In the genomic region with DNA sequence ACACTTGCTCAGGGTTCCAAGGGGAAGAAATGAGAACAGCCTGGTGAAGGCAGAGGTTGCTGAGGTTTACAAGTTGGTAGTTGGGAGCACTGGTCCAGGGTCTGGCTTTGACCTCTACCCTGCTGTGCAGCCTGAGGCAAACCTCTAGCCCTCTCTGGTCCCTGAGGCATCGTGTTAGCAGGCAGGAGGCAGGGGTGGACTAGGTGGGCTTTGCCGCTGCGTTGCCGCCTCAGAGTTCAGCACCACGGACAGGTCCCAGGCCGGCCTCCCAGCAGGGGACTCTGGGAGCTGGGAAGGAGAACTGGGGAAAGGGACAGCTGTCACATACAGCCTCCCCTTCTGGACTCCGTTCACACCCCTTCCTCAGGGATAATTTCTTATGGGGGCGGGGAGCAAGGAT, we compare ENCODE assay signal across 10 cellular contexts. TPM values are rescaled to one million over a fixed set of nuclear protein-coding genes. Genes with fewer than 3 reads are reported as not detected.
A peak's percentile ranks its signal among the peaks of the same experiment; 100 is the strongest.
DNase-seq lines count a peak whose midpoint lies in the region; TF ChIP-seq lines count a peak whose summit lies in the region.
"Had no signal": no experiment of that assay in that cellular context is flagged by ENCODE, and none has a peak within 500 bp of the region (broad histone marks: within the 10 kb centered on the region; RNA-seq: fewer than 3 reads in every experiment).

No MANE protein-coding gene starts in this region.

- TF ChIP-seq RAD21 in SK-N-SH (IDR thresholded peaks at IDR 0.05; ENCODE audit: low read length), result no peak

- TF ChIP-seq CTCF in SK-N-SH (IDR thresholded peaks at IDR 0.05) (no peak), fibroblast of the aortic adventitia (IDR thresholded peaks at IDR 0.05; ENCODE audit: insufficient read depth, low read length) (no peak)

- CTCF ChIA-PET in SK-N-SH (lab: Yijun Ruan, JAX), result interaction anchor here (1.3 kb wide), 1 partner anchor 69 kb away, joined by 4 read pairs; no protein-coding TSS in a partner anchor

- in situ Hi-C loops in G401 (cut with HindIII; ENCODE audit: low sequenced_read_pairs), result no loop called here

- no peaks in the 10 kb centered on the region for H3K36me3 ChIP-seq in SK-N-SH (replicated peaks in 1 of 2; ENCODE audit: control insufficient read depth in 1 of 2, insufficient read depth in 2 of 2, low read length in 1 of 2)

- 24% methylated on average over 2 of the region's 8 CpGs for WGBS in SK-N-SH (ENCODE audit: low lambda C conversion rate)

- H3K79me2 ChIP-seq in SK-N-SH (ENCODE audit: insufficient read depth), result no peaks in the 10 kb centered on the region

- peaks cover 12% of the 10 kb centered on the region for H3K27me3 ChIP-seq in SK-N-SH (ENCODE audit: insufficient read depth)

- no peaks in the 10 kb centered on the region for H3F3A ChIP-seq in SK-N-SH (replicated peaks; ENCODE audit: insufficient read depth)

- H3K9me3 ChIP-seq in SK-N-SH, result no peaks in the 10 kb centered on the region

- H3K4me1 ChIP-seq in SK-N-SH (ENCODE audit: control insufficient read depth in 1 of 2, insufficient read depth in 2 of 2, low read depth in 1 of 2, low read length in 1 of 2), result peaks cover 0 to 6% of the 10 kb centered on the region in 2 experiments; a peak in 1 of 4 replicates

- H3K9me2 ChIP-seq in SK-N-SH, result no peaks in the 10 kb centered on the region

- H3K27ac ChIP-seq in SK-N-SH (ENCODE audit: low read depth in 2 of 2, low read length in 1 of 2), result no peak overlapping the region
- H3K27ac ChIP-seq: PC-9 had no signal

- no peak overlapping the region for H3K4me3 ChIP-seq in SK-N-SH (ENCODE audit: low read depth in 2 of 2, low read length in 1 of 2)
- H3K4me3 ChIP-seq in fibroblast of the aortic adventitia (ENCODE audit: low read depth, low read length), result no peak overlapping the region
- H3K4me3 ChIP-seq: PC-9 had no signal

- peak; percentile 37 for DNase-seq in activated T-cell treated with anti-CD3 and anti-CD28 coated beads, Interleukin-2, amount 50 U/mL, for 1 hour
- no peak for DNase-seq in activated T-cell treated with anti-CD3 and anti-CD28 coated beads for 4 hours
- DNase-seq in SK-N-SH, result no peak
- DNase-seq in fibroblast of the aortic adventitia (ENCODE audit: low read depth), result peak; percentile 31
- peak; percentile 23 to 27 for DNase-seq in stimulated activated CD4-positive, alpha-beta T cell treated with anti-CD3 and anti-CD28 coated beads, Interleukin-2, amount 100 ng/mL, for 48 hours
- DNase-seq in G401 (ENCODE audit: low spot score), result no peak
- DNase-seq in activated gamma-delta T cell treated with Interleukin-2 at 50 U/mL for 16 hours, result no peak
- DNase-seq in NCI-H526 treated with DMSO at 0.1 percent for 48 hours (lab: John Stamatoyannopoulos, UW), result no peak

- POLR2A ChIA-PET in SK-N-SH (lab: Yijun Ruan, JAX), result no interaction called here

- H4K20me1 ChIP-seq in SK-N-SH (ENCODE audit: insufficient read depth), result no peaks in the 10 kb centered on the region

- TF ChIP-seq EP300 in SK-N-SH (IDR thresholded peaks at IDR 0.05; ENCODE audit: borderline replicate concordance in 1 of 2, low read depth in 1 of 2, low read length in 1 of 2), result no peak

- H3K4me2 ChIP-seq in SK-N-SH, result no peak overlapping the region
- H3K4me2 ChIP-seq: PC-9 had no signal

- H2AFZ ChIP-seq in SK-N-SH (ENCODE audit: low read depth), result no peak overlapping the region
- H2AFZ ChIP-seq: PC-9 had no signal

- no peak overlapping the region for H3K9ac ChIP-seq in SK-N-SH

TF ChIP-seq in SK-N-SH, 30 proteins besides CTCF, POLR2A, EP300 and RAD21:
- TF ChIP-seq SIN3A (IDR thresholded peaks at IDR 0.05; ENCODE audit: borderline replicate concordance, low read depth, low read length) (no peak), FOXM1 (IDR thresholded peaks at IDR 0.05; ENCODE audit: low read depth) (no peak)
- TF ChIP-seq, protein P1, sequence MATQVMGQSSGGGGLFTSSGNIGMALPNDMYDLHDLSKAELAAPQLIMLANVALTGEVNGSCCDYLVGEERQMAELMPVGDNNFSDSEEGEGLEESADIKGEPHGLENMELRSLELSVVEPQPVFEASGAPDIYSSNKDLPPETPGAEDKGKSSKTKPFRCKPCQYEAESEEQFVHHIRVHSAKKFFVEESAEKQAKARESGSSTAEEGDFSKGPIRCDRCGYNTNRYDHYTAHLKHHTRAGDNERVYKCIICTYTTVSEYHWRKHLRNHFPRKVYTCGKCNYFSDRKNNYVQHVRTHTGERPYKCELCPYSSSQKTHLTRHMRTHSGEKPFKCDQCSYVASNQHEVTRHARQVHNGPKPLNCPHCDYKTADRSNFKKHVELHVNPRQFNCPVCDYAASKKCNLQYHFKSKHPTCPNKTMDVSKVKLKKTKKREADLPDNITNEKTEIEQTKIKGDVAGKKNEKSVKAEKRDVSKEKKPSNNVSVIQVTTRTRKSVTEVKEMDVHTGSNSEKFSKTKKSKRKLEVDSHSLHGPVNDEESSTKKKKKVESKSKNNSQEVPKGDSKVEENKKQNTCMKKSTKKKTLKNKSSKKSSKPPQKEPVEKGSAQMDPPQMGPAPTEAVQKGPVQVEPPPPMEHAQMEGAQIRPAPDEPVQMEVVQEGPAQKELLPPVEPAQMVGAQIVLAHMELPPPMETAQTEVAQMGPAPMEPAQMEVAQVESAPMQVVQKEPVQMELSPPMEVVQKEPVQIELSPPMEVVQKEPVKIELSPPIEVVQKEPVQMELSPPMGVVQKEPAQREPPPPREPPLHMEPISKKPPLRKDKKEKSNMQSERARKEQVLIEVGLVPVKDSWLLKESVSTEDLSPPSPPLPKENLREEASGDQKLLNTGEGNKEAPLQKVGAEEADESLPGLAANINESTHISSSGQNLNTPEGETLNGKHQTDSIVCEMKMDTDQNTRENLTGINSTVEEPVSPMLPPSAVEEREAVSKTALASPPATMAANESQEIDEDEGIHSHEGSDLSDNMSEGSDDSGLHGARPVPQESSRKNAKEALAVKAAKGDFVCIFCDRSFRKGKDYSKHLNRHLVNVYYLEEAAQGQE (IDR thresholded peaks at IDR 0.05; ENCODE audit: low read depth, low read length), result peak; percentile 97
- TF ChIP-seq, protein P2, sequence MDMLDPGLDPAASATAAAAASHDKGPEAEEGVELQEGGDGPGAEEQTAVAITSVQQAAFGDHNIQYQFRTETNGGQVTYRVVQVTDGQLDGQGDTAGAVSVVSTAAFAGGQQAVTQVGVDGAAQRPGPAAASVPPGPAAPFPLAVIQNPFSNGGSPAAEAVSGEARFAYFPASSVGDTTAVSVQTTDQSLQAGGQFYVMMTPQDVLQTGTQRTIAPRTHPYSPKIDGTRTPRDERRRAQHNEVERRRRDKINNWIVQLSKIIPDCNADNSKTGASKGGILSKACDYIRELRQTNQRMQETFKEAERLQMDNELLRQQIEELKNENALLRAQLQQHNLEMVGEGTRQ (IDR thresholded peaks at IDR 0.05; ENCODE audit: borderline replicate concordance, low read depth, low read length), result no peak

RNA-seq across cellular contexts. Expression of gene NCAN, which starts 3.1 kb away (rescaled TPM):
- 0.03 and 0.10 TPM in 2 replicates for polyA plus RNA-seq in SK-N-SH (2012; rRNA removed)
- 0.16 and 0.17 TPM in 2 replicates for polyA plus RNA-seq in SK-N-SH (2012; cell fraction: cytosol; rRNA removed)
- polyA plus RNA-seq in SK-N-SH (2012; cell fraction: nucleus; rRNA removed), result 0.07 and 0.18 TPM in 2 replicates
- total RNA-seq in fibroblast of the aortic adventitia (ENCODE audit: low replicate concordance), result not detected in 2 replicates
- 0.37 TPM in 1 of 2 replicates, not detected in the other for total RNA-seq in G401 (2014; rRNA removed; shearing (Covaris generic))
- total RNA-seq: PC-9 had no signal
- polyA plus RNA-seq: BJ had no signal

RNA-seq across cellular contexts. Expression of gene NR2C2AP, which starts 11.7 kb away (rescaled TPM):
- polyA plus RNA-seq in SK-N-SH (2012; rRNA removed), result 21.2 and 21.9 TPM in 2 replicates
- polyA plus RNA-seq in SK-N-SH (2012; cell fraction: cytosol; rRNA removed), result 14.0 and 17.5 TPM in 2 replicates
- 32.1 and 33.6 TPM in 2 replicates for polyA plus RNA-seq in SK-N-SH (2012; cell fraction: nucleus; rRNA removed)
- 3.4 and 17.8 TPM in 2 replicates for total RNA-seq in fibroblast of the aortic adventitia (ENCODE audit: low replicate concordance)
- 19.1 and 22.2 TPM in 2 replicates for total RNA-seq in G401 (2014; rRNA removed; shearing (Covaris generic))

RNA-seq across cellular contexts. Expression of gene RFXANK, which starts 22.8 kb away (rescaled TPM):
- polyA plus RNA-seq in SK-N-SH (2012; rRNA removed), result 98.2 and 117 TPM in 2 replicates
- 44.4 and 60.1 TPM in 2 replicates for polyA plus RNA-seq in SK-N-SH (2012; cell fraction: cytosol; rRNA removed)
- polyA plus RNA-seq in SK-N-SH (2012; cell fraction: nucleus; rRNA removed), result 268 and 280 TPM in 2 replicates
- total RNA-seq in fibroblast of the aortic adventitia (ENCODE audit: low replicate concordance), result 38.0 and 61.2 TPM in 2 replicates
- total RNA-seq in G401 (2014; rRNA removed; shearing (Covaris generic)), result 131 and 162 TPM in 2 replicates

RNA-seq across cellular contexts. Expression of gene BORCS8, which starts 22.9 kb away (rescaled TPM):
- 33.7 and 36.4 TPM in 2 replicates for polyA plus RNA-seq in SK-N-SH (2012; rRNA removed)
- polyA plus RNA-seq in SK-N-SH (2012; cell fraction: cytosol; rRNA removed), result 21.3 and 26.1 TPM in 2 replicates
- polyA plus RNA-seq in SK-N-SH (2012; cell fraction: nucleus; rRNA removed), result 44.0 and 46.3 TPM in 2 replicates
- 3.5 and 13.8 TPM in 2 replicates for total RNA-seq in fibroblast of the aortic adventitia (ENCODE audit: low replicate concordance)
- 21.4 and 30.2 TPM in 2 replicates for total RNA-seq in G401 (2014; rRNA removed; shearing (Covaris generic))

RNA-seq across cellular contexts. Expression of gene MEF2B, which starts 44.8 kb away (rescaled TPM):
- polyA plus RNA-seq in SK-N-SH (2012; rRNA removed), result 1.0 and 1.1 TPM in 2 replicates
- 0.40 and 0.55 TPM in 2 replicates for polyA plus RNA-seq in SK-N-SH (2012; cell fraction: cytosol; rRNA removed)
- polyA plus RNA-seq in SK-N-SH (2012; cell fraction: nucleus; rRNA removed), result 4.3 and 4.6 TPM in 2 replicates
- 0.27 TPM in 1 of 2 replicates, not detected in the other for total RNA-seq in fibroblast of the aortic adventitia (ENCODE audit: low replicate concordance)
- total RNA-seq in G401 (2014; rRNA removed; shearing (Covaris generic)), result 2.9 TPM in 1 of 2 replicates, not detected in the other

Comparison
In these comparisons a context has a peak if more than half of its experiments do, and no peak if none do; other contexts are left out.
1. DNase-seq: peak in activated T-cell treated with anti-CD3 and anti-CD28 coated beads, Interleukin-2, amount 50 U/mL, for 1 hour (single experiment), fibroblast of the aortic adventitia (single experiment) and stimulated activated CD4-positive, alpha-beta T cell treated with anti-CD3 and anti-CD28 coated beads, Interleukin-2, amount 100 ng/mL, for 48 hours (2 of 2); none in activated T-cell treated with anti-CD3 and anti-CD28 coated beads for 4 hours (single experiment), SK-N-SH (single experiment), G401 (single experiment), activated gamma-delta T cell treated with Interleukin-2 at 50 U/mL for 16 hours (single experiment) and NCI-H526 treated with DMSO at 0.1 percent for 48 hours (single experiment).